ENCODE assay signal across 1 cellular context in the genomic region with DNA sequence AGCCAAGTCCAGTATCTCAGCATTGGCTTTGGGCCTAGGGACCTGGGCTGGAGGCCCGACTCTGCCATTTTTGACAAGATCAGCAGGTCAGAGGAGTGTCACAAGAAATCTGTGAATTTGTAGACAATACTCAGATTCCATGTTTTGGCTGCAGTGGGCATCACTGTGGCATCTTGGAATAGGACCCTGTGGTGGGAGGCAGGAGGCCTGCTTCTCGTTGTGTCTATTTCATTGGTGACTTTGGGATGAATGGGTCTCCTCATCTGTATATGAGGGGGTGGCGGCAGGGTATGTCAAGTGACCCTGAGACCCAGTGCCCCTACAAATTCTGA.
TF ChIP-seq lines count a peak whose summit lies in the region.

No MANE protein-coding gene starts in this region.

TF ChIP-seq in K562, 482 proteins besides CTCF, POLR2A, EP300 and RAD21 (continues in another document):
- TF ChIP-seq CBFB (CRISPR knock-in tag; IDR thresholded peaks at IDR 0.05) (no peak), GTF2E2 (tag; IDR thresholded peaks at IDR 0.05) (no peak), SAFB2 (IDR thresholded peaks at IDR 0.05; ENCODE audit: borderline replicate concordance, low read depth, low read length, severe bottlenecking) (no peak), SMARCA4 (IDR thresholded peaks at IDR 0.05) (no peak), ZNF197 (CRISPR knock-in tag; IDR thresholded peaks at IDR 0.05; ENCODE audit: low read depth) (no peak), PHTF2 (CRISPR knock-in tag; IDR thresholded peaks at IDR 0.05) (no peak), NR2C2 (CRISPR knock-in tag; IDR thresholded peaks at IDR 0.05) (no peak), NR2C2 (tag; IDR thresholded peaks at IDR 0.05) (no peak), MYBL2 (IDR thresholded peaks at IDR 0.05; ENCODE audit: low read depth) (no peak), MYBL2 (CRISPR knock-in tag; IDR thresholded peaks at IDR 0.05; ENCODE audit: borderline replicate concordance) (no peak), NFRKB (IDR thresholded peaks at IDR 0.05; ENCODE audit: low read depth) (no peak), ZNF143 (CRISPR knock-in tag; IDR thresholded peaks at IDR 0.05) (0 out of 2 replicates have a peak, but pooled peaks have one; percentile 2), FOXM1 (IDR thresholded peaks at IDR 0.05; ENCODE audit: low read depth) (no peak), FOXM1 (CRISPR knock-in tag; IDR thresholded peaks at IDR 0.05; ENCODE audit: low read depth) (no peak), POLR2G (IDR thresholded peaks at IDR 0.05; ENCODE audit: low read depth, low read length) (no peak), LCOR (CRISPR knock-in tag; IDR thresholded peaks at IDR 0.05) (no peak)
- TF ChIP-seq, protein P1, sequence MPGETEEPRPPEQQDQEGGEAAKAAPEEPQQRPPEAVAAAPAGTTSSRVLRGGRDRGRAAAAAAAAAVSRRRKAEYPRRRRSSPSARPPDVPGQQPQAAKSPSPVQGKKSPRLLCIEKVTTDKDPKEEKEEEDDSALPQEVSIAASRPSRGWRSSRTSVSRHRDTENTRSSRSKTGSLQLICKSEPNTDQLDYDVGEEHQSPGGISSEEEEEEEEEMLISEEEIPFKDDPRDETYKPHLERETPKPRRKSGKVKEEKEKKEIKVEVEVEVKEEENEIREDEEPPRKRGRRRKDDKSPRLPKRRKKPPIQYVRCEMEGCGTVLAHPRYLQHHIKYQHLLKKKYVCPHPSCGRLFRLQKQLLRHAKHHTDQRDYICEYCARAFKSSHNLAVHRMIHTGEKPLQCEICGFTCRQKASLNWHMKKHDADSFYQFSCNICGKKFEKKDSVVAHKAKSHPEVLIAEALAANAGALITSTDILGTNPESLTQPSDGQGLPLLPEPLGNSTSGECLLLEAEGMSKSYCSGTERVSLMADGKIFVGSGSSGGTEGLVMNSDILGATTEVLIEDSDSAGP (CRISPR knock-in tag; IDR thresholded peaks at IDR 0.05), result no peak
- TF ChIP-seq, protein P2, sequence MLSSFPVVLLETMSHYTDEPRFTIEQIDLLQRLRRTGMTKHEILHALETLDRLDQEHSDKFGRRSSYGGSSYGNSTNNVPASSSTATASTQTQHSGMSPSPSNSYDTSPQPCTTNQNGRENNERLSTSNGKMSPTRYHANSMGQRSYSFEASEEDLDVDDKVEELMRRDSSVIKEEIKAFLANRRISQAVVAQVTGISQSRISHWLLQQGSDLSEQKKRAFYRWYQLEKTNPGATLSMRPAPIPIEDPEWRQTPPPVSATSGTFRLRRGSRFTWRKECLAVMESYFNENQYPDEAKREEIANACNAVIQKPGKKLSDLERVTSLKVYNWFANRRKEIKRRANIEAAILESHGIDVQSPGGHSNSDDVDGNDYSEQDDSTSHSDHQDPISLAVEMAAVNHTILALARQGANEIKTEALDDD (IDR thresholded peaks at IDR 0.05), result no peak
- TF ChIP-seq, protein P3, sequence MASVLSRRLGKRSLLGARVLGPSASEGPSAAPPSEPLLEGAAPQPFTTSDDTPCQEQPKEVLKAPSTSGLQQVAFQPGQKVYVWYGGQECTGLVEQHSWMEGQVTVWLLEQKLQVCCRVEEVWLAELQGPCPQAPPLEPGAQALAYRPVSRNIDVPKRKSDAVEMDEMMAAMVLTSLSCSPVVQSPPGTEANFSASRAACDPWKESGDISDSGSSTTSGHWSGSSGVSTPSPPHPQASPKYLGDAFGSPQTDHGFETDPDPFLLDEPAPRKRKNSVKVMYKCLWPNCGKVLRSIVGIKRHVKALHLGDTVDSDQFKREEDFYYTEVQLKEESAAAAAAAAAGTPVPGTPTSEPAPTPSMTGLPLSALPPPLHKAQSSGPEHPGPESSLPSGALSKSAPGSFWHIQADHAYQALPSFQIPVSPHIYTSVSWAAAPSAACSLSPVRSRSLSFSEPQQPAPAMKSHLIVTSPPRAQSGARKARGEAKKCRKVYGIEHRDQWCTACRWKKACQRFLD (CRISPR knock-in tag; IDR thresholded peaks at IDR 0.05), result no peak
- TF ChIP-seq, protein P4, sequence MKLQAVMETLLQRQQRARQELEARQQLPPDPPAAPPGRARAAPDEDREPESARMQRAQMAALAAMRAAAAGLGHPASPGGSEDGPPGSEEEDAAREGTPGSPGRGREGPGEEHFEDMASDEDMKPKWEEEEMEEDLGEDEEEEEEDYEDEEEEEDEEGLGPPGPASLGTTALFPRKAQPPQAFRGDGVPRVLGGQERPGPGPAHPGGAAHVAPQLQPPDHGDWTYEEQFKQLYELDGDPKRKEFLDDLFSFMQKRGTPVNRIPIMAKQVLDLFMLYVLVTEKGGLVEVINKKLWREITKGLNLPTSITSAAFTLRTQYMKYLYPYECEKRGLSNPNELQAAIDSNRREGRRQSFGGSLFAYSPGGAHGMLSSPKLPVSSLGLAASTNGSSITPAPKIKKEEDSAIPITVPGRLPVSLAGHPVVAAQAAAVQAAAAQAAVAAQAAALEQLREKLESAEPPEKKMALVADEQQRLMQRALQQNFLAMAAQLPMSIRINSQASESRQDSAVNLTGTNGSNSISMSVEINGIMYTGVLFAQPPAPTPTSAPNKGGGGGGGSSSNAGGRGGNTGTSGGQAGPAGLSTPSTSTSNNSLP (IDR thresholded peaks at IDR 0.05; ENCODE audit: borderline replicate concordance, low read depth, low read length), result no peak
- TF ChIP-seq, protein P5, sequence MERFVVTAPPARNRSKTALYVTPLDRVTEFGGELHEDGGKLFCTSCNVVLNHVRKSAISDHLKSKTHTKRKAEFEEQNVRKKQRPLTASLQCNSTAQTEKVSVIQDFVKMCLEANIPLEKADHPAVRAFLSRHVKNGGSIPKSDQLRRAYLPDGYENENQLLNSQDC (CRISPR knock-in tag; IDR thresholded peaks at IDR 0.05), result no peak
- TF ChIP-seq, protein P6, sequence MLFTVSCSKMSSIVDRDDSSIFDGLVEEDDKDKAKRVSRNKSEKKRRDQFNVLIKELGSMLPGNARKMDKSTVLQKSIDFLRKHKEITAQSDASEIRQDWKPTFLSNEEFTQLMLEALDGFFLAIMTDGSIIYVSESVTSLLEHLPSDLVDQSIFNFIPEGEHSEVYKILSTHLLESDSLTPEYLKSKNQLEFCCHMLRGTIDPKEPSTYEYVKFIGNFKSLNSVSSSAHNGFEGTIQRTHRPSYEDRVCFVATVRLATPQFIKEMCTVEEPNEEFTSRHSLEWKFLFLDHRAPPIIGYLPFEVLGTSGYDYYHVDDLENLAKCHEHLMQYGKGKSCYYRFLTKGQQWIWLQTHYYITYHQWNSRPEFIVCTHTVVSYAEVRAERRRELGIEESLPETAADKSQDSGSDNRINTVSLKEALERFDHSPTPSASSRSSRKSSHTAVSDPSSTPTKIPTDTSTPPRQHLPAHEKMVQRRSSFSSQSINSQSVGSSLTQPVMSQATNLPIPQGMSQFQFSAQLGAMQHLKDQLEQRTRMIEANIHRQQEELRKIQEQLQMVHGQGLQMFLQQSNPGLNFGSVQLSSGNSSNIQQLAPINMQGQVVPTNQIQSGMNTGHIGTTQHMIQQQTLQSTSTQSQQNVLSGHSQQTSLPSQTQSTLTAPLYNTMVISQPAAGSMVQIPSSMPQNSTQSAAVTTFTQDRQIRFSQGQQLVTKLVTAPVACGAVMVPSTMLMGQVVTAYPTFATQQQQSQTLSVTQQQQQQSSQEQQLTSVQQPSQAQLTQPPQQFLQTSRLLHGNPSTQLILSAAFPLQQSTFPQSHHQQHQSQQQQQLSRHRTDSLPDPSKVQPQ (CRISPR knock-in tag; IDR thresholded peaks at IDR 0.05; ENCODE audit: borderline replicate concordance), result no peak
- TF ChIP-seq, protein P7, sequence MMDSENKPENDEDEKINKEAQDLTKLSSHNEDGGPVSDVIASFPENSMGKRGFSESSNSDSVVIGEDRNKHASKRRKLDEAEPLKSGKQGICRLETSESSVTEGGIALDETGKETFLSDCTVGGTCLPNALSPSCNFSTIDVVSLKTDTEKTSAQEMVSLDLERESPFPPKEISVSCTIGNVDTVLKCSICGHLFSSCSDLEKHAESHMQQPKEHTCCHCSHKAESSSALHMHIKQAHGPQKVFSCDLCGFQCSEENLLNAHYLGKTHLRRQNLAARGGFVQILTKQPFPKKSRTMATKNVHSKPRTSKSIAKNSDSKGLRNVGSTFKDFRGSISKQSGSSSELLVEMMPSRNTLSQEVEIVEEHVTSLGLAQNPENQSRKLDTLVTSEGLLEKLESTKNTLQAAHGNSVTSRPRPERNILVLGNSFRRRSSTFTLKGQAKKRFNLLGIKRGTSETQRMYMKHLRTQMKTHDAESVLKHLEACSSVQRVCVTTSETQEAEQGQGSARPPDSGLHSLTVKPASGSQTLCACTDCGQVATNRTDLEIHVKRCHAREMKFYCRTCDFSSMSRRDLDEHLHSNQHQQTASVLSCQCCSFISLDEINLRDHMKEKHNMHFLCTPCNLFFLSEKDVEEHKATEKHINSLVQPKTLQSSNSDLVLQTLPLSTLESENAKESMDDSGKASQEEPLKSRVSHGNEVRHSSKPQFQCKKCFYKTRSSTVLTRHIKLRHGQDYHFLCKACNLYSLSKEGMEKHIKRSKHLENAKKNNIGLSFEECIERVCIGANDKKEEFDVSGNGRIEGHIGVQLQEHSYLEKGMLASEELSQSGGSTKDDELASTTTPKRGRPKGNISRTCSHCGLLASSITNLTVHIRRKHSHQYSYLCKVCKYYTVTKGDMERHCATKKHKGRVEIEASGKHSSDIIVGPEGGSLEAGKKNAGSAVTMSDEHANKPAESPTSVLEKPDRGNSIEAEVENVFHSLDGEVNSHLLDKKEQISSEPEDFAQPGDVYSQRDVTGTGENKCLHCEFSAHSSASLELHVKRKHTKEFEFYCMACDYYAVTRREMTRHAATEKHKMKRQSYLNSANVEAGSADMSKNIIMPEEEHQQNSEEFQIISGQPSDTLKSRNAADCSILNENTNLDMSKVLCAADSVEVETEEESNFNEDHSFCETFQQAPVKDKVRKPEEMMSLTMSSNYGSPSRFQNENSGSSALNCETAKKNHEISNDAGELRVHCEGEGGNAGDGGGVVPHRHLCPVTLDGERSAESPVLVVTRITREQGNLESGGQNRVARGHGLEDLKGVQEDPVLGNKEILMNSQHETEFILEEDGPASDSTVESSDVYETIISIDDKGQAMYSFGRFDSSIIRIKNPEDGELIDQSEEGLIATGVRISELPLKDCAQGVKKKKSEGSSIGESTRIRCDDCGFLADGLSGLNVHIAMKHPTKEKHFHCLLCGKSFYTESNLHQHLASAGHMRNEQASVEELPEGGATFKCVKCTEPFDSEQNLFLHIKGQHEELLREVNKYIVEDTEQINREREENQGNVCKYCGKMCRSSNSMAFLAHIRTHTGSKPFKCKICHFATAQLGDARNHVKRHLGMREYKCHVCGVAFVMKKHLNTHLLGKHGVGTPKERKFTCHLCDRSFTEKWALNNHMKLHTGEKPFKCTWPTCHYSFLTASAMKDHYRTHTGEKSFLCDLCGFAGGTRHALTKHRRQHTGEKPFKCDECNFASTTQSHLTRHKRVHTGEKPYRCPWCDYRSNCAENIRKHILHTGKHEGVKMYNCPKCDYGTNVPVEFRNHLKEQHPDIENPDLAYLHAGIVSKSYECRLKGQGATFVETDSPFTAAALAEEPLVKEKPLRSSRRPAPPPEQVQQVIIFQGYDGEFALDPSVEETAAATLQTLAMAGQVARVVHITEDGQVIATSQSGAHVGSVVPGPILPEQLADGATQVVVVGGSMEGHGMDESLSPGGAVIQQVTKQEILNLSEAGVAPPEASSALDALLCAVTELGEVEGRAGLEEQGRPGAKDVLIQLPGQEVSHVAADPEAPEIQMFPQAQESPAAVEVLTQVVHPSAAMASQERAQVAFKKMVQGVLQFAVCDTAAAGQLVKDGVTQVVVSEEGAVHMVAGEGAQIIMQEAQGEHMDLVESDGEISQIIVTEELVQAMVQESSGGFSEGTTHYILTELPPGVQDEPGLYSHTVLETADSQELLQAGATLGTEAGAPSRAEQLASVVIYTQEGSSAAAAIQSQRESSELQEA (IDR thresholded peaks at IDR 0.05; ENCODE audit: low read depth), result no peak
- TF ChIP-seq, protein P8, sequence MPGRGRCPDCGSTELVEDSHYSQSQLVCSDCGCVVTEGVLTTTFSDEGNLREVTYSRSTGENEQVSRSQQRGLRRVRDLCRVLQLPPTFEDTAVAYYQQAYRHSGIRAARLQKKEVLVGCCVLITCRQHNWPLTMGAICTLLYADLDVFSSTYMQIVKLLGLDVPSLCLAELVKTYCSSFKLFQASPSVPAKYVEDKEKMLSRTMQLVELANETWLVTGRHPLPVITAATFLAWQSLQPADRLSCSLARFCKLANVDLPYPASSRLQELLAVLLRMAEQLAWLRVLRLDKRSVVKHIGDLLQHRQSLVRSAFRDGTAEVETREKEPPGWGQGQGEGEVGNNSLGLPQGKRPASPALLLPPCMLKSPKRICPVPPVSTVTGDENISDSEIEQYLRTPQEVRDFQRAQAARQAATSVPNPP (IDR thresholded peaks at IDR 0.05; ENCODE audit: borderline replicate concordance, insufficient read depth, insufficient read length), result no peak
- TF ChIP-seq, protein P9, sequence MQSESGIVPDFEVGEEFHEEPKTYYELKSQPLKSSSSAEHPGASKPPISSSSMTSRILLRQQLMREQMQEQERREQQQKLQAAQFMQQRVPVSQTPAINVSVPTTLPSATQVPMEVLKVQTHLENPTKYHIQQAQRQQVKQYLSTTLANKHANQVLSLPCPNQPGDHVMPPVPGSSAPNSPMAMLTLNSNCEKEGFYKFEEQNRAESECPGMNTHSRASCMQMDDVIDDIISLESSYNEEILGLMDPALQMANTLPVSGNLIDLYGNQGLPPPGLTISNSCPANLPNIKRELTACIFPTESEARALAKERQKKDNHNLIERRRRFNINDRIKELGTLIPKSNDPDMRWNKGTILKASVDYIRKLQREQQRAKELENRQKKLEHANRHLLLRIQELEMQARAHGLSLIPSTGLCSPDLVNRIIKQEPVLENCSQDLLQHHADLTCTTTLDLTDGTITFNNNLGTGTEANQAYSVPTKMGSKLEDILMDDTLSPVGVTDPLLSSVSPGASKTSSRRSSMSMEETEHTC (IDR thresholded peaks at IDR 0.05), result no peak
- TF ChIP-seq, protein P10, sequence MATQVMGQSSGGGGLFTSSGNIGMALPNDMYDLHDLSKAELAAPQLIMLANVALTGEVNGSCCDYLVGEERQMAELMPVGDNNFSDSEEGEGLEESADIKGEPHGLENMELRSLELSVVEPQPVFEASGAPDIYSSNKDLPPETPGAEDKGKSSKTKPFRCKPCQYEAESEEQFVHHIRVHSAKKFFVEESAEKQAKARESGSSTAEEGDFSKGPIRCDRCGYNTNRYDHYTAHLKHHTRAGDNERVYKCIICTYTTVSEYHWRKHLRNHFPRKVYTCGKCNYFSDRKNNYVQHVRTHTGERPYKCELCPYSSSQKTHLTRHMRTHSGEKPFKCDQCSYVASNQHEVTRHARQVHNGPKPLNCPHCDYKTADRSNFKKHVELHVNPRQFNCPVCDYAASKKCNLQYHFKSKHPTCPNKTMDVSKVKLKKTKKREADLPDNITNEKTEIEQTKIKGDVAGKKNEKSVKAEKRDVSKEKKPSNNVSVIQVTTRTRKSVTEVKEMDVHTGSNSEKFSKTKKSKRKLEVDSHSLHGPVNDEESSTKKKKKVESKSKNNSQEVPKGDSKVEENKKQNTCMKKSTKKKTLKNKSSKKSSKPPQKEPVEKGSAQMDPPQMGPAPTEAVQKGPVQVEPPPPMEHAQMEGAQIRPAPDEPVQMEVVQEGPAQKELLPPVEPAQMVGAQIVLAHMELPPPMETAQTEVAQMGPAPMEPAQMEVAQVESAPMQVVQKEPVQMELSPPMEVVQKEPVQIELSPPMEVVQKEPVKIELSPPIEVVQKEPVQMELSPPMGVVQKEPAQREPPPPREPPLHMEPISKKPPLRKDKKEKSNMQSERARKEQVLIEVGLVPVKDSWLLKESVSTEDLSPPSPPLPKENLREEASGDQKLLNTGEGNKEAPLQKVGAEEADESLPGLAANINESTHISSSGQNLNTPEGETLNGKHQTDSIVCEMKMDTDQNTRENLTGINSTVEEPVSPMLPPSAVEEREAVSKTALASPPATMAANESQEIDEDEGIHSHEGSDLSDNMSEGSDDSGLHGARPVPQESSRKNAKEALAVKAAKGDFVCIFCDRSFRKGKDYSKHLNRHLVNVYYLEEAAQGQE (CRISPR knock-in tag; IDR thresholded peaks at IDR 0.05; ENCODE audit: low read depth), result 0 out of 2 replicates have a peak, but pooled peaks have one; percentile 1
